In genomic region chr14:64880382-64881121, GRCh38 we compare ENCODE assay signal across 8 cellular contexts. TPM values are rescaled to one million over a fixed set of nuclear protein-coding genes. Genes with fewer than 3 reads are reported as not detected.
DNase-seq lines count a peak whose midpoint lies in the region; ATAC-seq lines count a peak whose summit lies in the region.

No MANE protein-coding gene starts in this region.

- ATAC-seq in GM21360 (IDR thresholded peaks at IDR 0.05; ENCODE audit: unreplicated experiment) (peak; percentile 56), HG02973 (IDR thresholded peaks at IDR 0.05; ENCODE audit: unreplicated experiment) (no peak)

- H3K9ac ChIP-seq in mucosa of rectum (ENCODE audit: low read depth in 1 of 2, low read length in 2 of 2), result peak overlapping the region in 1 of 2 donors; percentile 47

- intact Hi-C loops in activated CD4-positive, alpha-beta memory T cell treated with anti-CD3 and anti-CD28 coated beads for 36 hours (cut with micrococcal nuclease), result loop anchor here (2.0 kb wide), 1 partner anchor 34 kb away; the partner anchor contains the start of gene CHURC1

- H3K27me3 ChIP-seq in mucosa of rectum (ENCODE audit: control insufficient read depth in 2 of 2, insufficient read depth in 2 of 2, low read length in 2 of 2), result peaks cover 19 to 22% of the 10 kb centered on the region in 2 donors

- DNase-seq in Ammon's horn (ENCODE audit: low spot score) (peak; percentile 56), NCI-H2227 (lab: John Stamatoyannopoulos, UW; ENCODE audit: unreplicated experiment) (peak; percentile 72)
- peak; percentile 74 for DNase-seq in activated CD4-positive, alpha-beta memory T cell treated with anti-CD3 and anti-CD28 coated beads for 36 hours
- DNase-seq in effector CD8-positive, alpha-beta T cell (lab: John Stamatoyannopoulos, UW), result peak; percentile 39
- peak; percentile 77 for DNase-seq in stimulated activated CD8-positive, alpha-beta memory T cell treated with anti-CD3 and anti-CD28 coated beads, Interleukin-4, amount 100 ng/mL, for 48 hours

- POLR2A ChIA-PET in activated CD4-positive, alpha-beta memory T cell treated with anti-CD3 and anti-CD28 coated beads for 36 hours (lab: Charles Lee), result interaction anchor here (0.7 kb wide), 1 partner anchor 43 kb away, joined by 3 read pairs; no protein-coding TSS in a partner anchor

- no peak overlapping the region for H3K27ac ChIP-seq in mucosa of rectum (ENCODE audit: low read depth in 2 of 2, low read length in 2 of 2)

- no peaks in the 10 kb centered on the region for H3K9me3 Mint-ChIP-seq in activated CD4-positive, alpha-beta memory T cell treated with anti-CD3 and anti-CD28 coated beads for 36 hours

- peaks cover 28% of the 10 kb centered on the region for H3K27me3 Mint-ChIP-seq in activated CD4-positive, alpha-beta memory T cell treated with anti-CD3 and anti-CD28 coated beads for 36 hours

- H3K36me3 ChIP-seq in mucosa of rectum (ENCODE audit: control insufficient read depth in 2 of 2, insufficient read depth in 2 of 2, low read length in 2 of 2), result no peaks in the 10 kb centered on the region

- CTCF ChIA-PET in activated CD4-positive, alpha-beta memory T cell treated with anti-CD3 and anti-CD28 coated beads for 36 hours (lab: Charles Lee), result interaction anchor here (0.9 to 6.6 kb wide), 7 partner anchors 11 to 209 kb away, joined by 3 to 68 read pairs (median 7); no protein-coding TSS in a partner anchor

- H3K27ac Mint-ChIP-seq in activated CD4-positive, alpha-beta memory T cell treated with anti-CD3 and anti-CD28 coated beads for 36 hours, result no peak overlapping the region

- peaks cover 8% of the 10 kb centered on the region for H3K4me1 Mint-ChIP-seq in activated CD4-positive, alpha-beta memory T cell treated with anti-CD3 and anti-CD28 coated beads for 36 hours (ENCODE audit: low read depth)

- H3K4me3 ChIP-seq in mucosa of rectum (ENCODE audit: low read length in 2 of 2), result peak overlapping the region; percentile 65

- no peaks in the 10 kb centered on the region for H3K9me3 ChIP-seq in mucosa of rectum (ENCODE audit: control insufficient read depth in 2 of 2, low read length in 2 of 2)

- peak overlapping the region; percentile 77 for H3K4me3 Mint-ChIP-seq in activated CD4-positive, alpha-beta memory T cell treated with anti-CD3 and anti-CD28 coated beads for 36 hours

- H3K4me1 ChIP-seq in mucosa of rectum (ENCODE audit: control insufficient read depth in 2 of 2, insufficient read depth in 2 of 2, low read length in 2 of 2), result peaks cover 0 to 3% of the 10 kb centered on the region in 2 donors

- H3K36me3 Mint-ChIP-seq in activated CD4-positive, alpha-beta memory T cell treated with anti-CD3 and anti-CD28 coated beads for 36 hours, result no peaks in the 10 kb centered on the region

RNA-seq across cellular contexts. Expression of gene SPTB, which starts 0.8 kb away (rescaled TPM):
- under 1 TPM; 0.57 to 0.70 TPM for total RNA-seq in activated CD4-positive, alpha-beta memory T cell treated with anti-CD3 and anti-CD28 coated beads for 36 hours

RNA-seq across cellular contexts. Expression of gene CHURC1, which starts 33.7 kb away (rescaled TPM):
- total RNA-seq in activated CD4-positive, alpha-beta memory T cell treated with anti-CD3 and anti-CD28 coated beads for 36 hours, result 10 to 100 TPM; 61.7 to 62.6 TPM
